In genomic region chr12:93244514-93245077, GRCh38 we compare ENCODE assay signal across 10 cellular contexts.
A peak's percentile ranks its signal among the peaks of the same experiment; 100 is the strongest.
DNase-seq lines count a peak whose midpoint lies in the region; ATAC-seq and TF ChIP-seq lines count a peak whose summit lies in the region.
"Had no signal": no experiment of that assay in that cellular context is flagged by ENCODE, and none has a peak within 500 bp of the region (broad histone marks: within the 10 kb centered on the region; RNA-seq: fewer than 3 reads in every experiment).

No MANE protein-coding gene starts in this region.

- peaks cover 7% of the 10 kb centered on the region for H3K9me3 Mint-ChIP-seq in CD8-positive, alpha-beta T cell
- peaks cover 7% of the 10 kb centered on the region for H3K9me3 Mint-ChIP-seq in activated CD8-positive, alpha-beta T cell treated with anti-CD3 and anti-CD28 coated beads, Interleukin-2, amount 10 ng/mL, durations not matched to agents 7 days and 5 days (ENCODE audit: insufficient read depth)
- no peaks in the 10 kb centered on the region for H3K9me3 Mint-ChIP-seq in natural killer cell

- intact Hi-C loops in CD8-positive, alpha-beta T cell (cut with DNase I, micrococcal nuclease) = loop anchor here (2.0 to 10.0 kb wide), 3 partner anchors 14 to 1330 kb away; partner anchors contain the start of gene NUDT4 (in 2 of the 2)
- intact Hi-C loops in natural killer cell (cut with micrococcal nuclease) = no loop called here

- no peaks in the 10 kb centered on the region for H3K9me3 ChIP-seq in CD8-positive, alpha-beta T cell (ENCODE audit: low read length)
- H3K9me3 ChIP-seq: adrenal gland had no signal

- H3K27ac ChIP-seq in CD8-positive, alpha-beta T cell (ENCODE audit: low read depth, low read length) = peak overlapping the region; percentile 5

- H3K4me1 ChIP-seq in CD8-positive, alpha-beta T cell (ENCODE audit: insufficient read depth, low read length) = peaks cover 35% of the 10 kb centered on the region

- POLR2A ChIA-PET in CD8-positive, alpha-beta T cell (lab: Charles Lee) = interaction anchor here (1.7 kb wide), 1 partner anchor 134 kb away, joined by 5 read pairs; no protein-coding TSS in a partner anchor
- POLR2A ChIA-PET in activated CD8-positive, alpha-beta T cell treated with anti-CD3 and anti-CD28 coated beads, Interleukin-2, amount 10 ng/mL, durations not matched to agents 7 days and 5 days (lab: Charles Lee) = interaction anchor here (1.0 to 1.7 kb wide), 2 partner anchors 134 to 316 kb away, joined by 4 read pairs; partner anchors contain the start of genes EEA1 and NUDT4

- H3K4me3 ChIP-seq in CD8-positive, alpha-beta T cell (ENCODE audit: low read depth, low read length) = no peak overlapping the region
- H3K4me3 ChIP-seq: adrenal gland had no signal

- H3K36me3 ChIP-seq in CD8-positive, alpha-beta T cell (ENCODE audit: insufficient read depth, low read length) = no peaks in the 10 kb centered on the region
- H3K36me3 ChIP-seq: adrenal gland had no signal

- no peak for TF ChIP-seq CTCF in CD8-positive, alpha-beta T cell (IDR thresholded peaks at IDR 0.05)
- no peak for TF ChIP-seq CTCF in natural killer cell (IDR thresholded peaks at IDR 0.05)

- H3K4me1 Mint-ChIP-seq in CD8-positive, alpha-beta T cell (ENCODE audit: low read depth) = peaks cover 54% of the 10 kb centered on the region
- H3K4me1 Mint-ChIP-seq in activated CD8-positive, alpha-beta T cell treated with anti-CD3 and anti-CD28 coated beads, Interleukin-2, amount 10 ng/mL, durations not matched to agents 7 days and 5 days (ENCODE audit: low read depth) = peaks cover 59% of the 10 kb centered on the region
- H3K4me1 Mint-ChIP-seq in natural killer cell = peaks cover 16 to 17% of the 10 kb centered on the region in 2 donors

- H3K27me3 Mint-ChIP-seq in CD8-positive, alpha-beta T cell (ENCODE audit: low read depth) = no peaks in the 10 kb centered on the region
- H3K27me3 Mint-ChIP-seq in activated CD8-positive, alpha-beta T cell treated with anti-CD3 and anti-CD28 coated beads, Interleukin-2, amount 10 ng/mL, durations not matched to agents 7 days and 5 days (ENCODE audit: low read depth) = no peaks in the 10 kb centered on the region
- no peaks in the 10 kb centered on the region for H3K27me3 Mint-ChIP-seq in natural killer cell (ENCODE audit: low read depth in 2 of 2)

- H3K4me3 Mint-ChIP-seq in CD8-positive, alpha-beta T cell = peak overlapping the region; percentile 51
- H3K4me3 Mint-ChIP-seq in activated CD8-positive, alpha-beta T cell treated with anti-CD3 and anti-CD28 coated beads, Interleukin-2, amount 10 ng/mL, durations not matched to agents 7 days and 5 days = peak overlapping the region; percentile 51
- no peak overlapping the region for H3K4me3 Mint-ChIP-seq in natural killer cell

- DNase-seq in CD8-positive, alpha-beta T cell = no peak
- no peak for DNase-seq in activated CD8-positive, alpha-beta T cell treated with anti-CD3 and anti-CD28 coated beads, Interleukin-2, amount 10 ng/mL, durations not matched to agents 7 days and 5 days
- DNase-seq in natural killer cell (no peak), NCI-H2081 (lab: John Stamatoyannopoulos, UW) (no peak), NCI-H510A treated with DMSO at 0.1 percent for 48 hours (lab: John Stamatoyannopoulos, UW) (no peak)

- no peaks in the 10 kb centered on the region for H3K36me3 Mint-ChIP-seq in CD8-positive, alpha-beta T cell
- H3K36me3 Mint-ChIP-seq in activated CD8-positive, alpha-beta T cell treated with anti-CD3 and anti-CD28 coated beads, Interleukin-2, amount 10 ng/mL, durations not matched to agents 7 days and 5 days (ENCODE audit: low read depth) = no peaks in the 10 kb centered on the region
- H3K36me3 Mint-ChIP-seq in natural killer cell = no peaks in the 10 kb centered on the region

- ATAC-seq in CD8-positive, alpha-beta T cell = no peak
- peak; percentile 39 for ATAC-seq in GM19395 (IDR thresholded peaks at IDR 0.05; ENCODE audit: unreplicated experiment)
- ATAC-seq in activated CD8-positive, alpha-beta T cell treated with anti-CD3 and anti-CD28 coated beads, Interleukin-2, amount 10 ng/mL, durations not matched to agents 7 days and 5 days = no peak
- no peak for ATAC-seq in natural killer cell
- no peak for ATAC-seq in GM21528 (IDR thresholded peaks at IDR 0.05; ENCODE audit: low FRiP score, unreplicated experiment)
- no peak for ATAC-seq in esophagus mucosa
- ATAC-seq: PC-3 had no signal

- no peaks in the 10 kb centered on the region for H3K27me3 ChIP-seq in CD8-positive, alpha-beta T cell (ENCODE audit: insufficient read depth, low read length)
- H3K27me3 ChIP-seq: adrenal gland had no signal

- CTCF ChIA-PET in CD8-positive, alpha-beta T cell (lab: Charles Lee) = interaction anchor here (0.7 kb wide), 1 partner anchor 136 kb away, joined by 3 read pairs; no protein-coding TSS in a partner anchor
- CTCF ChIA-PET in activated CD8-positive, alpha-beta T cell treated with anti-CD3 and anti-CD28 coated beads, Interleukin-2, amount 10 ng/mL, durations not matched to agents 7 days and 5 days (lab: Charles Lee) = interaction anchor here (0.9 to 5.1 kb wide), 11 partner anchors 8 to 257 kb away, joined by 3 to 27 read pairs (median 5); no protein-coding TSS in a partner anchor

- peak overlapping the region; percentile 89 for H3K27ac Mint-ChIP-seq in CD8-positive, alpha-beta T cell
- peak overlapping the region; percentile 81 for H3K27ac Mint-ChIP-seq in activated CD8-positive, alpha-beta T cell treated with anti-CD3 and anti-CD28 coated beads, Interleukin-2, amount 10 ng/mL, durations not matched to agents 7 days and 5 days
- H3K27ac Mint-ChIP-seq in natural killer cell = peak overlapping the region; percentile 6 to 55

Comparison
In these comparisons a context has a peak if more than half of its experiments do, and no peak if none do; other contexts are left out.
1. H3K27ac Mint-ChIP-seq: peak in every context shown above with its lines; median percentile 89 in CD8-positive, alpha-beta T cell; 81 in activated CD8-positive, alpha-beta T cell treated with anti-CD3 and anti-CD28 coated beads, Interleukin-2, amount 10 ng/mL, durations not matched to agents 7 days and 5 days; 30 in natural killer cell.